1 cellular context compared by ENCODE assay signal in genomic region chr19:1384478-1385110, GRCh38.
TF ChIP-seq lines count a peak whose summit lies in the region.

No MANE protein-coding gene starts in this region.

TF ChIP-seq in K562, 482 proteins besides CTCF, POLR2A, EP300 and RAD21:
- TF ChIP-seq KDM1A (IDR thresholded peaks at IDR 0.05) (peak in 1 of 2 experiments; percentile 49; a peak in 1 of 4 replicates), PHF21A (IDR thresholded peaks at IDR 0.05; ENCODE audit: borderline replicate concordance, low read depth) (0 out of 2 replicates have a peak, but pooled peaks have one; percentile 30), CCAR2 (IDR thresholded peaks at IDR 0.05; ENCODE audit: low read depth, low read length) (no peak), CGGBP1 (CRISPR knock-in tag; IDR thresholded peaks at IDR 0.05) (no peak), ZC3H4 (CRISPR knock-in tag; IDR thresholded peaks at IDR 0.05; ENCODE audit: borderline replicate concordance) (peak; percentile 15; the same call in 1 of the 2 replicates), ZNF121 (CRISPR knock-in tag; conservative IDR thresholded peaks at IDR 0.05) (no peak)
- TF ChIP-seq, protein P1, sequence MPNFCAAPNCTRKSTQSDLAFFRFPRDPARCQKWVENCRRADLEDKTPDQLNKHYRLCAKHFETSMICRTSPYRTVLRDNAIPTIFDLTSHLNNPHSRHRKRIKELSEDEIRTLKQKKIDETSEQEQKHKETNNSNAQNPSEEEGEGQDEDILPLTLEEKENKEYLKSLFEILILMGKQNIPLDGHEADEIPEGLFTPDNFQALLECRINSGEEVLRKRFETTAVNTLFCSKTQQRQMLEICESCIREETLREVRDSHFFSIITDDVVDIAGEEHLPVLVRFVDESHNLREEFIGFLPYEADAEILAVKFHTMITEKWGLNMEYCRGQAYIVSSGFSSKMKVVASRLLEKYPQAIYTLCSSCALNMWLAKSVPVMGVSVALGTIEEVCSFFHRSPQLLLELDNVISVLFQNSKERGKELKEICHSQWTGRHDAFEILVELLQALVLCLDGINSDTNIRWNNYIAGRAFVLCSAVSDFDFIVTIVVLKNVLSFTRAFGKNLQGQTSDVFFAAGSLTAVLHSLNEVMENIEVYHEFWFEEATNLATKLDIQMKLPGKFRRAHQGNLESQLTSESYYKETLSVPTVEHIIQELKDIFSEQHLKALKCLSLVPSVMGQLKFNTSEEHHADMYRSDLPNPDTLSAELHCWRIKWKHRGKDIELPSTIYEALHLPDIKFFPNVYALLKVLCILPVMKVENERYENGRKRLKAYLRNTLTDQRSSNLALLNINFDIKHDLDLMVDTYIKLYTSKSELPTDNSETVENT (CRISPR knock-in tag; IDR thresholded peaks at IDR 0.05) = no peak
